In the genomic region with DNA sequence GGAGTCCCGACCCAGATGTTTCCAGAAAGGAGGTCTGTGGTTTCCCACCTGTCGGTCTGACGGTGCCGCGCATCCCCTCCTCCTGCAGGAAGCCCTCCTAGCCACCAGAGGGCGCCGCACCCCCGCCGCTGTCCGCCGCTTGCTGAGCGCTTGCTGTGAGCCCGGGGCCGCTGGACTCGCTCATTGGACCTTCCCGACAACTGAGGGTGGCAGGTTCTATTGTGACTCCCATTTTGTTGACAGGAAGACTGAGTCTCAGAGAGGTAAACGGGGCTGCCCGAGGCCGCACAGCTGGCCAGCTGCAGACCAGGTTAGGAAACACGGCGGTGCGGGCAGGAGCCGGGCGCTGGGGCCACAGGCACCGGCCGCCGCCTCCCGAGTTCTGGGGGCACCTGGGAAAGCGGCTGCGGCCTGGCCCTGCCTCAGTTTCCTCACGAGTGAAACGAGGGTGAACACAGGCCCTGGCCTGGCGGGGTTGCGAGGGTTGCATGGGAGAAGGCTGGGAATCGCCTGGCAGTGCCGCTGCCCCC, we compare ENCODE assay signal across 8 cellular contexts.
DNase-seq lines count a peak whose midpoint lies in the region; ATAC-seq, FAIRE-seq and TF ChIP-seq lines count a peak whose summit lies in the region.

No MANE protein-coding gene starts in this region.

- peaks cover 2% of the 10 kb centered on the region for H3K27me3 Mint-ChIP-seq in activated T-cell treated with anti-CD3 and anti-CD28 coated beads, Interleukin-2, amount 50 U/mL, for 4 hours (ENCODE audit: low read depth)

- H3K4me1 ChIP-seq in OCI-LY1 (ENCODE audit: insufficient read depth, low read length, severe bottlenecking), result peaks cover 51% of the 10 kb centered on the region
- peaks cover 42% of the 10 kb centered on the region for H3K4me1 ChIP-seq in parathyroid adenoma

- H2AFZ ChIP-seq in OCI-LY1 (ENCODE audit: low read length), result peak overlapping the region; percentile 58; the same call in 1 of the 2 replicates
- H2AFZ ChIP-seq in parathyroid adenoma, result no peak overlapping the region

- H3K27ac ChIP-seq in OCI-LY1 (ENCODE audit: low read depth, low read length, poor library complexity, severe bottlenecking) (peak overlapping the region; percentile 88), parathyroid adenoma (no peak overlapping the region)

- ATAC-seq in activated T-cell treated with anti-CD3 and anti-CD28 coated beads, Interleukin-2, amount 50 U/mL, for 4 hours, result peak; percentile 36 to 68

- FAIRE-seq in urothelium cell line (lab: Jason Lieb, UNC), result no peak

- H3K9ac ChIP-seq in OCI-LY1 (ENCODE audit: low read length), result peak overlapping the region; percentile 72
- no peak overlapping the region for H3K9ac ChIP-seq in parathyroid adenoma

- H3K4me3 ChIP-seq in GM12875 (ENCODE audit: low read depth, low read length), result no peak overlapping the region
- H3K4me3 ChIP-seq in OCI-LY1 (ENCODE audit: low read depth, low read length, poor library complexity, severe bottlenecking), result peak overlapping the region; percentile 78
- H3K4me3 ChIP-seq in fibroblast of the aortic adventitia (ENCODE audit: low read depth, low read length), result no peak overlapping the region
- H3K4me3 ChIP-seq in parathyroid adenoma (ENCODE audit: low read depth, low read length), result no peak overlapping the region

- H4K20me1 ChIP-seq in OCI-LY1 (ENCODE audit: insufficient read depth, low read length), result no peaks in the 10 kb centered on the region

- H3K9me3 Mint-ChIP-seq in activated T-cell treated with anti-CD3 and anti-CD28 coated beads, Interleukin-2, amount 50 U/mL, for 4 hours, result no peaks in the 10 kb centered on the region

- H3K4me1 Mint-ChIP-seq in activated T-cell treated with anti-CD3 and anti-CD28 coated beads, Interleukin-2, amount 50 U/mL, for 4 hours (ENCODE audit: low read depth), result peaks cover 28% of the 10 kb centered on the region

- peak overlapping the region; percentile 64 for H3K4me3 Mint-ChIP-seq in activated T-cell treated with anti-CD3 and anti-CD28 coated beads, Interleukin-2, amount 50 U/mL, for 4 hours

- H3K4me2 ChIP-seq in OCI-LY1 (ENCODE audit: low read length), result peak overlapping the region; percentile 82
- no peak overlapping the region for H3K4me2 ChIP-seq in parathyroid adenoma (ENCODE audit: low read length)

- H3K27me3 ChIP-seq in OCI-LY1 (ENCODE audit: insufficient read depth, low read length) (peaks cover 5% of the 10 kb centered on the region; the same call in 1 of the 2 replicates), parathyroid adenoma (ENCODE audit: control insufficient read depth, insufficient read depth, low read length) (no peaks in the 10 kb centered on the region)

- peak; percentile 97 for TF ChIP-seq CTCF in GM12875 (IDR thresholded peaks at IDR 0.05; ENCODE audit: borderline replicate concordance, insufficient read depth, low read depth, low read length)
- peak; percentile 98 for TF ChIP-seq CTCF in OCI-LY1 (IDR thresholded peaks at IDR 0.05; ENCODE audit: low read length)
- peak; percentile 75 for TF ChIP-seq CTCF in fibroblast of the aortic adventitia (IDR thresholded peaks at IDR 0.05; ENCODE audit: insufficient read depth, low read length)
- TF ChIP-seq CTCF in parathyroid adenoma (IDR thresholded peaks at IDR 0.05), result peak; percentile 88

- peak; percentile 71 for DNase-seq in activated T-cell treated with anti-CD3 and anti-CD28 coated beads, Interleukin-2, amount 50 U/mL, for 4 hours
- DNase-seq in fibroblast of the aortic adventitia (ENCODE audit: low read depth) (no peak), urothelium cell line (ENCODE audit: low spot score) (peak; percentile 83), DMS114 treated with DMSO at 0.1 percent for 48 hours (lab: John Stamatoyannopoulos, UW; ENCODE audit: unreplicated experiment) (no peak), NCI-H1694 (lab: John Stamatoyannopoulos, UW) (no peak)

- H3K9me2 ChIP-seq in OCI-LY1 (ENCODE audit: low read depth, low read length), result no peaks in the 10 kb centered on the region

- H3K36me3 Mint-ChIP-seq in activated T-cell treated with anti-CD3 and anti-CD28 coated beads, Interleukin-2, amount 50 U/mL, for 4 hours (ENCODE audit: insufficient read depth), result no peaks in the 10 kb centered on the region

- H3K36me3 ChIP-seq in OCI-LY1 (ENCODE audit: insufficient read depth, low read length), result no peaks in the 10 kb centered on the region
- no peaks in the 10 kb centered on the region for H3K36me3 ChIP-seq in parathyroid adenoma (ENCODE audit: control insufficient read depth, insufficient read depth, low read length)

- no peaks in the 10 kb centered on the region for H3F3A ChIP-seq in OCI-LY1 (ENCODE audit: insufficient read depth, low read length)

- no peaks in the 10 kb centered on the region for H3K9me3 ChIP-seq in OCI-LY1 (ENCODE audit: low read length)
- H3K9me3 ChIP-seq in parathyroid adenoma (ENCODE audit: control insufficient read depth, low read length), result no peaks in the 10 kb centered on the region

- H3K79me2 ChIP-seq in OCI-LY1 (ENCODE audit: insufficient read depth, low read length), result no peaks in the 10 kb centered on the region
- peaks cover 16% of the 10 kb centered on the region for H3K79me2 ChIP-seq in parathyroid adenoma

Comparison
In these comparisons a context has a peak if more than half of its experiments do, and no peak if none do; other contexts are left out.
1. DNase-seq: peak in activated T-cell treated with anti-CD3 and anti-CD28 coated beads, Interleukin-2, amount 50 U/mL, for 4 hours (single experiment) and urothelium cell line (single experiment); none in fibroblast of the aortic adventitia (single experiment), DMS114 treated with DMSO at 0.1 percent for 48 hours (single experiment) and NCI-H1694 (single experiment).
2. Peak in every context shown above with its lines, with median percentiles within 50 percentile points of each other: CTCF ChIP-seq.